In genomic region chr4:142353149-142353738, GRCh38 we compare ENCODE assay signal across 8 cellular contexts.
DNase-seq lines count a peak whose midpoint lies in the region; ATAC-seq and TF ChIP-seq lines count a peak whose summit lies in the region.

No MANE protein-coding gene starts in this region.

- no peaks in the 10 kb centered on the region for H3K27me3 Mint-ChIP-seq in activated T-helper 1 cell treated with anti-CD3 and anti-CD28 coated beads, Interleukin-12 subunit alpha, Interleukin-12 subunit beta, Interleukin-2, Interleukin-4 antibody, amounts not matched to agents 30 ng/mL and 10 ng/mL and 1 ng/mL, durations not matched to agents 14 hours and 24 hours and 36 hours (ENCODE audit: insufficient read depth)

- peaks cover 4% of the 10 kb centered on the region for H3K36me3 Mint-ChIP-seq in activated T-helper 1 cell treated with anti-CD3 and anti-CD28 coated beads, Interleukin-12 subunit alpha, Interleukin-12 subunit beta, Interleukin-2, Interleukin-4 antibody, amounts not matched to agents 30 ng/mL and 10 ng/mL and 1 ng/mL, durations not matched to agents 14 hours and 24 hours and 36 hours (ENCODE audit: low read depth)

- intact Hi-C loops in activated T-helper 1 cell treated with anti-CD3 and anti-CD28 coated beads, Interleukin-12 subunit alpha, Interleukin-12 subunit beta, Interleukin-2, Interleukin-4 antibody, amounts not matched to agents 30 ng/mL and 10 ng/mL and 1 ng/mL, durations not matched to agents 14 hours and 24 hours and 36 hours (cut with micrococcal nuclease) = loop anchor here (1.0 to 5.0 kb wide), 8 partner anchors 24 to 464 kb away; no protein-coding TSS in a partner anchor
- intact Hi-C loops in heart left ventricle (cut with DNase I) (loop anchor here in 8 of 10 donors (1.0 to 10.0 kb wide), 10 partner anchors 49 to 494 kb away; partner anchors contain the start of gene INPP4B (in 7 of the 8)), gastrocnemius medialis (cut with DNase I; ENCODE audit: low total_unique reads) (loop anchor here (2.0 to 10.0 kb wide), 3 partner anchors 50 to 494 kb away; partner anchors contain the start of gene INPP4B)

- H3K9me3 ChIP-seq in heart left ventricle (no peaks in the 10 kb centered on the region), gastrocnemius medialis (no peaks in the 10 kb centered on the region)

- DNase-seq in DMS153 treated with DMSO at 0.1 percent for 48 hours (lab: John Stamatoyannopoulos, UW; ENCODE audit: unreplicated experiment) (peak; percentile 62), GM20000 (ENCODE audit: low spot score) (peak; percentile 6), NCI-H2029 treated with DMSO at 0.1 percent for 48 hours (lab: John Stamatoyannopoulos, UW) (peak; percentile 57), heart left ventricle (peak in 1 of 5 donors; percentile 15), gastrocnemius medialis (no peak), KG1 (lab: John Stamatoyannopoulos, UW) (no peak)
- DNase-seq in activated T-helper 1 cell treated with anti-CD3 and anti-CD28 coated beads, Interleukin-12 subunit alpha, Interleukin-12 subunit beta, Interleukin-2, Interleukin-4 antibody, amounts not matched to agents 30 ng/mL and 10 ng/mL and 1 ng/mL, durations not matched to agents 14 hours and 24 hours and 36 hours (ENCODE audit: low spot score) = no peak
- DNase-seq in activated CD4-positive, CD25-positive, alpha-beta regulatory T cell treated with anti-CD3 and anti-CD28 coated beads, Interleukin-2, amount 50 U/mL, for 72 hours = no peak

- TF ChIP-seq CTCF in GM20000 (IDR thresholded peaks at IDR 0.05; ENCODE audit: extremely low read depth, missing control alignments) (peak; percentile 64), heart left ventricle (IDR thresholded peaks at IDR 0.05) (peak; percentile 74 to 97 (median 92)), gastrocnemius medialis (IDR thresholded peaks at IDR 0.05 in 4 of 5, conservative IDR thresholded peaks at IDR 0.05 in 1 of 5) (peak; percentile 66 to 91 (median 76))

- no peaks in the 10 kb centered on the region for H3K9me3 Mint-ChIP-seq in activated T-helper 1 cell treated with anti-CD3 and anti-CD28 coated beads, Interleukin-12 subunit alpha, Interleukin-12 subunit beta, Interleukin-2, Interleukin-4 antibody, amounts not matched to agents 30 ng/mL and 10 ng/mL and 1 ng/mL, durations not matched to agents 14 hours and 24 hours and 36 hours

- ATAC-seq in heart left ventricle (peak in 3 of 4 donors; percentile 16 to 64 (median 46)), gastrocnemius medialis (peak; percentile 38 to 69)

- 17 to 27% (median 21%) methylated on average over 5 of the region's 5 CpGs for WGBS in heart left ventricle, 4 donors

- H3K4me1 ChIP-seq in heart left ventricle (peaks cover under 1 to 76% (median 58%) of the 10 kb centered on the region in 12 donors), gastrocnemius medialis (peaks cover 36 to 65% of the 10 kb centered on the region in 2 donors)

- H3K27ac ChIP-seq in heart left ventricle (peak overlapping the region in 8 of 12 donors; percentile 8 to 62 (median 47)), gastrocnemius medialis (peak overlapping the region; percentile 45 to 75 (median 60))

- H3K4me3 Mint-ChIP-seq in activated T-helper 1 cell treated with anti-CD3 and anti-CD28 coated beads, Interleukin-12 subunit alpha, Interleukin-12 subunit beta, Interleukin-2, Interleukin-4 antibody, amounts not matched to agents 30 ng/mL and 10 ng/mL and 1 ng/mL, durations not matched to agents 14 hours and 24 hours and 36 hours = peak overlapping the region; percentile 42

- H3K4me3 ChIP-seq in heart left ventricle (no peak overlapping the region), gastrocnemius medialis (peak overlapping the region in 3 of 4 donors; percentile 2 to 23 (median 4))

- H3K4me1 Mint-ChIP-seq in activated T-helper 1 cell treated with anti-CD3 and anti-CD28 coated beads, Interleukin-12 subunit alpha, Interleukin-12 subunit beta, Interleukin-2, Interleukin-4 antibody, amounts not matched to agents 30 ng/mL and 10 ng/mL and 1 ng/mL, durations not matched to agents 14 hours and 24 hours and 36 hours (ENCODE audit: low read depth) = peaks cover 78% of the 10 kb centered on the region

- H3K27me3 ChIP-seq in heart left ventricle (no peaks in the 10 kb centered on the region), gastrocnemius medialis (no peaks in the 10 kb centered on the region)

- in situ Hi-C loops in gastrocnemius medialis (cut with MboI; ENCODE audit: low sequenced_read_pairs in 4 of 4) = loop anchor here in 3 of 4 donors (10.0 to 25.0 kb wide), 3 partner anchors 359 to 492 kb away; partner anchors contain the start of gene INPP4B (in 3 of the 3)

- H3K27ac Mint-ChIP-seq in activated T-helper 1 cell treated with anti-CD3 and anti-CD28 coated beads, Interleukin-12 subunit alpha, Interleukin-12 subunit beta, Interleukin-2, Interleukin-4 antibody, amounts not matched to agents 30 ng/mL and 10 ng/mL and 1 ng/mL, durations not matched to agents 14 hours and 24 hours and 36 hours = no peak overlapping the region

- no peaks in the 10 kb centered on the region for H3K36me3 ChIP-seq in heart left ventricle
- no peaks in the 10 kb centered on the region for H3K36me3 ChIP-seq in gastrocnemius medialis

- no peak for TF ChIP-seq POLR2A in heart left ventricle (IDR thresholded peaks at IDR 0.05)
- no peak for TF ChIP-seq POLR2A in gastrocnemius medialis (IDR thresholded peaks at IDR 0.05)

Comparison
In these comparisons a context has a peak if more than half of its experiments do, and no peak if none do; other contexts are left out.
1. DNase-seq: peak in DMS153 treated with DMSO at 0.1 percent for 48 hours (single experiment), GM20000 (single experiment) and NCI-H2029 treated with DMSO at 0.1 percent for 48 hours (single experiment); none in activated T-helper 1 cell treated with anti-CD3 and anti-CD28 coated beads, Interleukin-12 subunit alpha, Interleukin-12 subunit beta, Interleukin-2, Interleukin-4 antibody, amounts not matched to agents 30 ng/mL and 10 ng/mL and 1 ng/mL, durations not matched to agents 14 hours and 24 hours and 36 hours (single experiment), gastrocnemius medialis (0 of 2), KG1 (single experiment) and activated CD4-positive, CD25-positive, alpha-beta regulatory T cell treated with anti-CD3 and anti-CD28 coated beads, Interleukin-2, amount 50 U/mL, for 72 hours (single experiment).
2. H3K4me3 ChIP-seq: peak in gastrocnemius medialis (3 of 4); none in heart left ventricle (0 of 12).
3. Peak in every context shown above with its lines, with median percentiles within 50 percentile points of each other: CTCF ChIP-seq.